1 cellular context compared by ENCODE assay signal in genomic region chr11:34773826-34774225, GRCh38.
TF ChIP-seq lines count a peak whose summit lies in the region.

No MANE protein-coding gene starts in this region.

TF ChIP-seq in liver, 16 proteins besides CTCF, POLR2A, EP300 and RAD21 (continued from another document):
- TF ChIP-seq ZBTB33 (IDR thresholded peaks at IDR 0.05) (no peak), GABPA (IDR thresholded peaks at IDR 0.05 in 1 of 2, conservative IDR thresholded peaks at IDR 0.05 in 1 of 2) (no peak), FOXA1 (IDR thresholded peaks at IDR 0.05) (no peak), FOXA2 (IDR thresholded peaks at IDR 0.05) (no peak), TAF1 (conservative IDR thresholded peaks at IDR 0.05) (no peak), REST (IDR thresholded peaks at IDR 0.05) (no peak), HNF4A (conservative IDR thresholded peaks at IDR 0.05) (peak; percentile 24 to 32)
